Comparison of ENCODE assay signal across 19 cellular contexts in the genomic region with DNA sequence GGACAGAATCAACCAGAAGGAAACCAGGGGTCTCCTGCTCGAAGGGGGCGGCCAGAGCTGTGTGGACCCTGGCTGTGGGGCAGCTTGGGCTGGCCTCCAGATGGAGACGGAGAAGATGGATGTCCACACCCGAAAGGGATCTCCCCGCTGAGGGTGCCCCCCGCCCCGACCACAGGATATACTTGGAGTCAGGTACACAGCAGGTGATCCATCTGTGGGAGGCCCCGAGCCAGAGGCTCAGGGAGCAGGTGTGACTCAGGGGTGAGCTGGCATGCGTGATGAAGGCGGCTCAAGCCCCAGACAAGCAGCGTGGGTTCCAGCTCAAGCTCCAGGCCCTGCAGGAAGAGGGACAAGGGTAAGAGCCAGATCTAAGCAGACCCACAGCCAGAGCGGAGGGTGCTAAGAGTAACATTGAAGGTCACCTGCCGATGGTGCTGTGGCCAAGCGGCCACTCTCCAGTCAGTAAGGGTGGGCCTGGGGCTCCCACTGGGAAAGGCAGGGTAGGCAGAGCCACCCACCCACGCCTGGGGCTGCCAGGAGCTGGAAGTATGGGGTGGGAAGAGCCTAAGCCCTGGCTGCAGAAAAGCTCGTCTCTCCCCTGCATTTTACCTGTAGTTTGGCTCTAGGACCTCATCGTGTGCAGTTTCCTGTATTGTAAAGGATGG. TPM values are rescaled to one million over a fixed set of nuclear protein-coding genes. Genes with fewer than 3 reads are reported as not detected.
A peak's percentile ranks its signal among the peaks of the same experiment; 100 is the strongest.
DNase-seq lines count a peak whose midpoint lies in the region; ATAC-seq and TF ChIP-seq lines count a peak whose summit lies in the region.
"Had no signal": no experiment of that assay in that cellular context is flagged by ENCODE, and none has a peak within 500 bp of the region (broad histone marks: within the 10 kb centered on the region; RNA-seq: fewer than 3 reads in every experiment).

No MANE protein-coding gene starts in this region.

- H3K9me3 Mint-ChIP-seq in activated CD8-positive, alpha-beta T cell treated with anti-CD3 and anti-CD28 coated beads, Interleukin-2, amount 10 ng/mL, durations not matched to agents 7 days and 5 days (ENCODE audit: insufficient read depth) = no peaks in the 10 kb centered on the region
- no peaks in the 10 kb centered on the region for H3K9me3 Mint-ChIP-seq in activated CD8-positive, alpha-beta T cell treated with anti-CD3 and anti-CD28 coated beads for 36 hours
- no peaks in the 10 kb centered on the region for H3K9me3 Mint-ChIP-seq in stimulated activated effector memory CD8-positive, alpha-beta T cell treated with anti-CD3 and anti-CD28 coated beads, Interleukin-12 subunit alpha, Interleukin-12 subunit beta, amount 100 ng/mL, for 72 hours
- H3K9me3 Mint-ChIP-seq: activated CD4-positive, alpha-beta memory T cell treated with anti-CD3 and anti-CD28 coated beads, Interleukin-2, amount 10 ng/mL, durations not matched to agents 7 days and 5 days; activated T-cell treated with anti-CD3 and anti-CD28 coated beads, Interleukin-2, amount 50 U/mL, for 4 hours; CD8-positive, alpha-beta T cell; T-cell had no signal

- POLR2A ChIA-PET in activated CD8-positive, alpha-beta T cell treated with anti-CD3 and anti-CD28 coated beads, Interleukin-2, amount 10 ng/mL, durations not matched to agents 7 days and 5 days (lab: Charles Lee) = no interaction called here
- POLR2A ChIA-PET in activated CD8-positive, alpha-beta T cell treated with anti-CD3 and anti-CD28 coated beads for 36 hours (lab: Charles Lee) = interaction anchor here (0.6 kb wide), 1 partner anchor 47 kb away, joined by 3 read pairs; no protein-coding TSS in a partner anchor
- POLR2A ChIA-PET in PC-3 (lab: Charles Lee; ENCODE audit: unreplicated experiment) = no interaction called here

- H3K27me3 ChIP-seq in PC-3 (ENCODE audit: low read length) (no peaks in the 10 kb centered on the region), dorsolateral prefrontal cortex (peaks cover 0 to 5% (median 0%) of the 10 kb centered on the region in 45 donors)

- no peaks in the 10 kb centered on the region for H3K9me2 ChIP-seq in PC-3 (replicated peaks; ENCODE audit: low read length)

- H3F3A ChIP-seq in PC-3 (ENCODE audit: low read length, unreplicated experiment) = no peaks in the 10 kb centered on the region

- H3K27ac ChIP-seq in PC-3 (ENCODE audit: low read length) = no peak overlapping the region
- peak overlapping the region in 33 of 59 donors; percentile 32 to 100 (median 98) for H3K27ac ChIP-seq in dorsolateral prefrontal cortex
- H3K27ac ChIP-seq: A549, skin epidermis had no signal

- DNase-seq in activated CD8-positive, alpha-beta T cell treated with anti-CD3 and anti-CD28 coated beads, Interleukin-2, amount 10 ng/mL, durations not matched to agents 7 days and 5 days = peak; percentile 17
- no peak for DNase-seq in activated CD8-positive, alpha-beta T cell treated with anti-CD3 and anti-CD28 coated beads for 36 hours
- DNase-seq in PC-3 (peak; percentile 76), dorsolateral prefrontal cortex (peak in 1 of 10 donors; percentile 19), NCI-H1417 treated with DMSO at 0.1 percent for 48 hours (lab: John Stamatoyannopoulos, UW) (no peak), NCI-H2029 (lab: John Stamatoyannopoulos, UW) (no peak)
- DNase-seq in stimulated activated effector memory CD8-positive, alpha-beta T cell treated with anti-CD3 and anti-CD28 coated beads, Interleukin-12 subunit alpha, Interleukin-12 subunit beta, amount 100 ng/mL, for 72 hours (ENCODE audit: low spot score in 2 of 2) = no peak
- DNase-seq in stimulated activated CD4-positive, alpha-beta T cell treated with anti-CD3 and anti-CD28 coated beads, Interleukin-4, amount 100 ng/mL, for 24 hours = no peak
- DNase-seq: activated CD4-positive, alpha-beta memory T cell treated with anti-CD3 and anti-CD28 coated beads, Interleukin-2, amount 10 ng/mL, durations not matched to agents 7 days and 5 days; activated naive CD4-positive, alpha-beta T cell treated with Interleukin-2 at 50 U/mL for 16 hours; activated T-cell treated with anti-CD3 and anti-CD28 coated beads, Interleukin-2, amount 50 U/mL, for 4 hours; mesendoderm; NCI-H1105; NCI-H446 treated with DMSO at 0.1 percent for 48 hours; SIG-M5; T-cell had no signal

- TF ChIP-seq CTCF in activated CD8-positive, alpha-beta T cell treated with anti-CD3 and anti-CD28 coated beads for 36 hours (IDR thresholded peaks at IDR 0.05) = no peak
- TF ChIP-seq CTCF in PC-3 (conservative IDR thresholded peaks at IDR 0.05; ENCODE audit: low read depth, low read length) (no peak), dorsolateral prefrontal cortex (IDR thresholded peaks at IDR 0.05 in 54 of 56, conservative IDR thresholded peaks at IDR 0.05 in 2 of 56; ENCODE audit: low read depth in 1 of 56, partially characterized antibody in 56 of 56) (no peak)

- ATAC-seq in activated CD8-positive, alpha-beta T cell treated with anti-CD3 and anti-CD28 coated beads, Interleukin-2, amount 10 ng/mL, durations not matched to agents 7 days and 5 days = no peak
- ATAC-seq in activated CD8-positive, alpha-beta T cell treated with anti-CD3 and anti-CD28 coated beads for 36 hours = no peak
- ATAC-seq in PC-3 = peak; percentile 70
- ATAC-seq in stimulated activated effector memory CD8-positive, alpha-beta T cell treated with anti-CD3 and anti-CD28 coated beads, Interleukin-12 subunit alpha, Interleukin-12 subunit beta, amount 100 ng/mL, for 72 hours = no peak
- ATAC-seq: A549; activated T-cell treated with anti-CD3 and anti-CD28 coated beads, Interleukin-2, amount 50 U/mL, for 4 hours; CD8-positive, alpha-beta T cell; T-cell had no signal

- H3K79me2 ChIP-seq in PC-3 (ENCODE audit: low read length) = no peaks in the 10 kb centered on the region

- H3K4me1 Mint-ChIP-seq in activated CD8-positive, alpha-beta T cell treated with anti-CD3 and anti-CD28 coated beads, Interleukin-2, amount 10 ng/mL, durations not matched to agents 7 days and 5 days (ENCODE audit: low read depth) = no peaks in the 10 kb centered on the region
- no peaks in the 10 kb centered on the region for H3K4me1 Mint-ChIP-seq in activated CD8-positive, alpha-beta T cell treated with anti-CD3 and anti-CD28 coated beads for 36 hours (ENCODE audit: low read depth)
- H3K4me1 Mint-ChIP-seq in stimulated activated effector memory CD8-positive, alpha-beta T cell treated with anti-CD3 and anti-CD28 coated beads, Interleukin-12 subunit alpha, Interleukin-12 subunit beta, amount 100 ng/mL, for 72 hours = no peaks in the 10 kb centered on the region
- H3K4me1 Mint-ChIP-seq: activated CD4-positive, alpha-beta memory T cell treated with anti-CD3 and anti-CD28 coated beads, Interleukin-2, amount 10 ng/mL, durations not matched to agents 7 days and 5 days; T-cell had no signal

- 0 out of 2 replicates have a peak overlapping the region, but pooled peaks have one; percentile 53 for H2AFZ ChIP-seq in PC-3 (ENCODE audit: low read length)

- H3K36me3 Mint-ChIP-seq in activated CD8-positive, alpha-beta T cell treated with anti-CD3 and anti-CD28 coated beads, Interleukin-2, amount 10 ng/mL, durations not matched to agents 7 days and 5 days (ENCODE audit: low read depth) = no peaks in the 10 kb centered on the region
- H3K36me3 Mint-ChIP-seq in activated CD8-positive, alpha-beta T cell treated with anti-CD3 and anti-CD28 coated beads for 36 hours (ENCODE audit: low read depth) = no peaks in the 10 kb centered on the region
- no peaks in the 10 kb centered on the region for H3K36me3 Mint-ChIP-seq in stimulated activated effector memory CD8-positive, alpha-beta T cell treated with anti-CD3 and anti-CD28 coated beads, Interleukin-12 subunit alpha, Interleukin-12 subunit beta, amount 100 ng/mL, for 72 hours
- H3K36me3 Mint-ChIP-seq: CD8-positive, alpha-beta T cell; T-cell had no signal

- H3K4me1 ChIP-seq in PC-3 (ENCODE audit: insufficient read depth, low read length) = peaks cover 11% of the 10 kb centered on the region
- H3K4me1 ChIP-seq: A549 had no signal

- no peaks in the 10 kb centered on the region for H3K9me3 ChIP-seq in PC-3 (ENCODE audit: low read length)
- H3K9me3 ChIP-seq: A549 had no signal

- BruUV-seq in PC-3 (replicated peaks; lab: Mats Ljungman, UMichigan) = no TSS peak

- H3K27ac Mint-ChIP-seq in activated CD8-positive, alpha-beta T cell treated with anti-CD3 and anti-CD28 coated beads, Interleukin-2, amount 10 ng/mL, durations not matched to agents 7 days and 5 days = no peak overlapping the region
- H3K27ac Mint-ChIP-seq in activated CD8-positive, alpha-beta T cell treated with anti-CD3 and anti-CD28 coated beads for 36 hours = no peak overlapping the region
- H3K27ac Mint-ChIP-seq in stimulated activated effector memory CD8-positive, alpha-beta T cell treated with anti-CD3 and anti-CD28 coated beads, Interleukin-12 subunit alpha, Interleukin-12 subunit beta, amount 100 ng/mL, for 72 hours = peak overlapping the region; percentile 35
- H3K27ac Mint-ChIP-seq: activated CD4-positive, alpha-beta memory T cell treated with anti-CD3 and anti-CD28 coated beads, Interleukin-2, amount 10 ng/mL, durations not matched to agents 7 days and 5 days; CD8-positive, alpha-beta T cell; T-cell had no signal

- no peaks in the 10 kb centered on the region for H4K20me1 ChIP-seq in PC-3 (ENCODE audit: low read length)

- no peak overlapping the region for H3K9ac ChIP-seq in PC-3 (ENCODE audit: low read length)

- no peaks in the 10 kb centered on the region for H3K36me3 ChIP-seq in PC-3 (ENCODE audit: low read depth, low read length)

- H3K4me2 ChIP-seq in PC-3 (ENCODE audit: low read length) = peak overlapping the region; percentile 36; the same call in 1 of the 2 replicates
- H3K4me2 ChIP-seq: A549 had no signal

- peaks cover 21% of the 10 kb centered on the region for H3K27me3 Mint-ChIP-seq in activated CD8-positive, alpha-beta T cell treated with anti-CD3 and anti-CD28 coated beads, Interleukin-2, amount 10 ng/mL, durations not matched to agents 7 days and 5 days (ENCODE audit: low read depth)
- H3K27me3 Mint-ChIP-seq in activated CD8-positive, alpha-beta T cell treated with anti-CD3 and anti-CD28 coated beads for 36 hours = peaks cover 3% of the 10 kb centered on the region

- H3K4me3 Mint-ChIP-seq in activated CD8-positive, alpha-beta T cell treated with anti-CD3 and anti-CD28 coated beads, Interleukin-2, amount 10 ng/mL, durations not matched to agents 7 days and 5 days = no peak overlapping the region
- H3K4me3 Mint-ChIP-seq in activated CD8-positive, alpha-beta T cell treated with anti-CD3 and anti-CD28 coated beads for 36 hours = no peak overlapping the region
- H3K4me3 Mint-ChIP-seq in stimulated activated effector memory CD8-positive, alpha-beta T cell treated with anti-CD3 and anti-CD28 coated beads, Interleukin-12 subunit alpha, Interleukin-12 subunit beta, amount 100 ng/mL, for 72 hours = no peak overlapping the region
- H3K4me3 Mint-ChIP-seq: activated CD4-positive, alpha-beta memory T cell treated with anti-CD3 and anti-CD28 coated beads, Interleukin-2, amount 10 ng/mL, durations not matched to agents 7 days and 5 days; activated T-cell treated with anti-CD3 and anti-CD28 coated beads, Interleukin-2, amount 50 U/mL, for 4 hours; CD8-positive, alpha-beta T cell; T-cell had no signal

- CTCF ChIA-PET in activated CD8-positive, alpha-beta T cell treated with anti-CD3 and anti-CD28 coated beads, Interleukin-2, amount 10 ng/mL, durations not matched to agents 7 days and 5 days (lab: Charles Lee) = interaction anchor here (2.1 to 2.2 kb wide), 2 partner anchors 101 to 195 kb away, joined by 4 to 10 read pairs; no protein-coding TSS in a partner anchor
- CTCF ChIA-PET in activated CD8-positive, alpha-beta T cell treated with anti-CD3 and anti-CD28 coated beads for 36 hours (lab: Charles Lee) = interaction anchor here (3.6 kb wide), 1 partner anchor 195 kb away, joined by 13 read pairs; no protein-coding TSS in a partner anchor
- CTCF ChIA-PET in PC-3 (lab: Charles Lee) = interaction anchor here (1.4 kb wide), 1 partner anchor 103 kb away, joined by 3 read pairs; no protein-coding TSS in a partner anchor

- no peak overlapping the region for H3K4me3 ChIP-seq in PC-3 (ENCODE audit: low read length)
- no peak overlapping the region for H3K4me3 ChIP-seq in dorsolateral prefrontal cortex
- H3K4me3 ChIP-seq: A549, skin epidermis had no signal

- intact Hi-C loops in activated CD8-positive, alpha-beta T cell treated with anti-CD3 and anti-CD28 coated beads for 36 hours (cut with micrococcal nuclease) = no loop called here
- intact Hi-C loops in PC-3 (cut with micrococcal nuclease) = no loop called here
- intact Hi-C loops in dorsolateral prefrontal cortex (cut with DNase I) = loop anchor here in 1 of 2 donors (2.0 to 10.0 kb wide), 3 partner anchors 19 to 196 kb away; no protein-coding TSS in a partner anchor

RNA-seq across cellular contexts. Expression of gene MVB12B, which starts 30.6 kb away (rescaled TPM):
- total RNA-seq in activated CD8-positive, alpha-beta T cell treated with anti-CD3 and anti-CD28 coated beads, Interleukin-2, amount 10 ng/mL, durations not matched to agents 7 days and 5 days = 10 to 100 TPM; 17.4 to 19.9 TPM
- 1 to 10 TPM; 6.4 to 6.6 TPM for total RNA-seq in activated CD8-positive, alpha-beta T cell treated with anti-CD3 and anti-CD28 coated beads for 36 hours
- total RNA-seq in PC-3 (2014; rRNA removed) (7.2 and 9.6 TPM in 2 replicates), dorsolateral prefrontal cortex (100 to 1,000 TPM in 23 of 120 experiments, 10 to 100 TPM in 97; 43.4 to 233 (median 75.7) TPM)

Comparison
In these comparisons a context has a peak if more than half of its experiments do, and no peak if none do; other contexts are left out.
1. DNase-seq: peak in activated CD8-positive, alpha-beta T cell treated with anti-CD3 and anti-CD28 coated beads, Interleukin-2, amount 10 ng/mL, durations not matched to agents 7 days and 5 days (single experiment) and PC-3 (single experiment); none in activated CD8-positive, alpha-beta T cell treated with anti-CD3 and anti-CD28 coated beads for 36 hours (single experiment), stimulated activated effector memory CD8-positive, alpha-beta T cell treated with anti-CD3 and anti-CD28 coated beads, Interleukin-12 subunit alpha, Interleukin-12 subunit beta, amount 100 ng/mL, for 72 hours (0 of 2), NCI-H1417 treated with DMSO at 0.1 percent for 48 hours (single experiment), NCI-H2029 (single experiment) and stimulated activated CD4-positive, alpha-beta T cell treated with anti-CD3 and anti-CD28 coated beads, Interleukin-4, amount 100 ng/mL, for 24 hours (single experiment).